30 cellular contexts compared by ENCODE assay signal in the genomic region with DNA sequence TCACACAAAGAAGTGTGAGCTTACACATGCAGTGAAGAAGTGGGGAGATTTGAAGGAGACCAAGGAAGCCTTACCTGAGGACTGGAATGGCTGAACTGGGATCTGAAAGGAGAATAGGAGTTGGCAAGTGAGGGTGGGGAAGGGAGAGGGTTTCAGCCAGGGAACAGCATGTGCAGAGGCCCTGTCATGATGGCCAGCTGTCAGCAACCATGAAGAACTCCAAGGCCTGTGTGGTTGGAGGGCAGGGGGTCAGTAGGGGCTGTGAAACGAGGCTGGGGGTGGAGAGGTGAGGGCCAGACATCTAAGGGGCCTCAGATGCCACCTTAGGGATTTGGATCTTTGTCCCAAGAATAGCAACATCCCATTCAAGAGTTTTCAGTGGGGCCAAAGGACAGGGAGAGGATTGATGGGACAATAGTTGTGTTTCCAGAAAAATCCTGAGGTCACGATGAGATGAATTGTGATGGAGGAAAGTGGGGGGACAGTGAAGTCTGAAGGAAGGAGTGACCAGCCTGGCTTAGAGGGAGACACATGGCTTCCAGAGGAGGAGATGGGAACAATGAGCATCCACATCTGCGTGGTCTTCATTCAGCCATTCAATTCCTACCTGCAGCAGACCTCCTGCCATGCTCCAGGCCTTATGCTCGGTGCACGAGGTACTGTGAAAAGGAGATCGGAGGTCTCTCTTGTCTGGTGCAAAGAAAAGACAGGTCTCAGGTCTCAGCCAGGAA.
"Had no signal": no experiment of that assay in that cellular context is flagged by ENCODE, and none has a peak within 500 bp of the region (broad histone marks: within the 10 kb centered on the region; RNA-seq: fewer than 3 reads in every experiment).

No MANE protein-coding gene starts in this region.

- H3K9me3 ChIP-seq: body of pancreas, Peyer's patch, SJSA1, SK-N-SH had no signal

- H3K27ac ChIP-seq: body of pancreas, KMS-11, Peyer's patch, SJSA1 had no signal

- H3K4me3 Mint-ChIP-seq: activated CD4-positive, alpha-beta T cell treated with anti-CD3 and anti-CD28 coated beads, Interleukin-2, amount 10 ng/mL, durations not matched to agents 24 days and 14 days; activated CD8-positive, alpha-beta T cell treated with anti-CD3 and anti-CD28 coated beads for 36 hours; activated naive CD4-positive, alpha-beta T cell treated with anti-CD3 and anti-CD28 coated beads, Interleukin-2, amount 50 U/mL, for 24 hours; activated naive CD8-positive, alpha-beta T cell treated with anti-CD3 and anti-CD28 coated beads, Interleukin-2, amount 10 ng/mL, durations not matched to agents 7 days and 5 days; T-helper 1 cell treated with Interleukin-12 subunit alpha and Interleukin-12 subunit beta and Interleukin-4 antibody, amounts not matched to agents 30 μg/mL and 1 μg/mL, for 36 hours; T-helper 2 cell treated with Interferon-gamma antibody and Interleukin-4, amounts not matched to agents 5 μg/mL and 100 μg/mL, for 36 hours had no signal

- H3K36me3 ChIP-seq: Peyer's patch, SJSA1 had no signal

- H3K9me3 Mint-ChIP-seq: activated CD4-positive, alpha-beta T cell treated with anti-CD3 and anti-CD28 coated beads, Interleukin-2, amount 10 ng/mL, durations not matched to agents 24 days and 14 days; activated CD8-positive, alpha-beta T cell treated with anti-CD3 and anti-CD28 coated beads for 36 hours; activated naive CD4-positive, alpha-beta T cell treated with anti-CD3 and anti-CD28 coated beads, Interleukin-2, amount 50 U/mL, for 24 hours; activated naive CD8-positive, alpha-beta T cell treated with anti-CD3 and anti-CD28 coated beads, Interleukin-2, amount 10 ng/mL, durations not matched to agents 7 days and 5 days; activated T-helper 2 cell treated with anti-CD3 and anti-CD28 coated beads, Interferon-gamma antibody, Interleukin-2, Interleukin-4, amounts not matched to agents 10 μg/mL and 5 μg/mL and 100 μg/mL, durations not matched to agents 14 hours and 24 hours and 36 hours; T-helper 1 cell treated with Interleukin-12 subunit alpha and Interleukin-12 subunit beta and Interleukin-4 antibody, amounts not matched to agents 30 μg/mL and 1 μg/mL, for 36 hours; T-helper 2 cell treated with Interferon-gamma antibody and Interleukin-4, amounts not matched to agents 5 μg/mL and 100 μg/mL, for 36 hours had no signal

- H3K36me3 Mint-ChIP-seq: activated naive CD4-positive, alpha-beta T cell treated with anti-CD3 and anti-CD28 coated beads, Interleukin-2, amount 50 U/mL, for 24 hours; activated naive CD8-positive, alpha-beta T cell treated with anti-CD3 and anti-CD28 coated beads, Interleukin-2, amount 10 ng/mL, durations not matched to agents 7 days and 5 days had no signal

- H3K4me3 ChIP-seq: body of pancreas, Peyer's patch, SJSA1 had no signal

- H3K27ac Mint-ChIP-seq: activated CD4-positive, alpha-beta T cell treated with anti-CD3 and anti-CD28 coated beads, Interleukin-2, amount 10 ng/mL, durations not matched to agents 24 days and 14 days; activated CD8-positive, alpha-beta T cell treated with anti-CD3 and anti-CD28 coated beads for 36 hours; activated naive CD4-positive, alpha-beta T cell treated with anti-CD3 and anti-CD28 coated beads, Interleukin-2, amount 50 U/mL, for 24 hours; activated naive CD8-positive, alpha-beta T cell treated with anti-CD3 and anti-CD28 coated beads, Interleukin-2, amount 10 ng/mL, durations not matched to agents 7 days and 5 days; activated T-helper 2 cell treated with anti-CD3 and anti-CD28 coated beads, Interferon-gamma antibody, Interleukin-2, Interleukin-4, amounts not matched to agents 10 μg/mL and 5 μg/mL and 100 μg/mL, durations not matched to agents 14 hours and 24 hours and 36 hours; T-helper 1 cell treated with Interleukin-12 subunit alpha and Interleukin-12 subunit beta and Interleukin-4 antibody, amounts not matched to agents 30 μg/mL and 1 μg/mL, for 36 hours; T-helper 2 cell treated with Interferon-gamma antibody and Interleukin-4, amounts not matched to agents 5 μg/mL and 100 μg/mL, for 36 hours had no signal

- ATAC-seq: activated CD8-positive, alpha-beta T cell treated with anti-CD3 and anti-CD28 coated beads for 36 hours; body of pancreas; PC-3 had no signal

- H3K4me1 Mint-ChIP-seq: activated CD4-positive, alpha-beta T cell treated with anti-CD3 and anti-CD28 coated beads, Interleukin-2, amount 10 ng/mL, durations not matched to agents 24 days and 14 days; activated naive CD4-positive, alpha-beta T cell treated with anti-CD3 and anti-CD28 coated beads, Interleukin-2, amount 50 U/mL, for 24 hours; activated naive CD8-positive, alpha-beta T cell treated with anti-CD3 and anti-CD28 coated beads, Interleukin-2, amount 10 ng/mL, durations not matched to agents 7 days and 5 days had no signal

- H3K27me3 ChIP-seq: body of pancreas, Peyer's patch, SJSA1 had no signal

- DNase-seq: activated CD4-positive, alpha-beta T cell treated with anti-CD3 and anti-CD28 coated beads, Interleukin-2, amount 10 ng/mL, durations not matched to agents 24 days and 14 days; activated CD4-positive, alpha-beta T cell treated with anti-CD3 and anti-CD28 coated beads, Interleukin-2, amount 50 U/mL, for 4 hours; activated CD8-positive, alpha-beta T cell treated with anti-CD3 and anti-CD28 coated beads for 36 hours; activated gamma-delta T cell; activated naive CD4-positive, alpha-beta T cell treated with Interleukin-2 at 50 U/mL for 16 hours; activated naive CD8-positive, alpha-beta T cell treated with anti-CD3 and anti-CD28 coated beads, Interleukin-2, amount 10 ng/mL, durations not matched to agents 7 days and 5 days; activated T-cell treated with anti-CD3 and anti-CD28 coated beads, Interleukin-2, amount 50 U/mL, for 1 hour; amygdala; body of pancreas; MM.1S; MV-4-11; NCI-H1092; NCI-H1436 treated with DMSO at 0.1 percent for 48 hours; NCI-H1694 treated with DMSO at 0.1 percent for 48 hours; NCI-H2029; NCI-H345; NCI-H524 treated with DMSO at 0.1 percent for 48 hours; NCI-H748 treated with DMSO at 0.1 percent for 48 hours; NK-92 treated with Interleukin-12 subunit alpha and Interleukin-12 subunit beta, amount 100 ng/mL, for 24 hours; PC-3; Peyer's patch; RPMI8226; SHP77 treated with DMSO at 0.1 percent for 48 hours; SK-N-SH had no signal

- H3K4me1 ChIP-seq: body of pancreas, Peyer's patch, SJSA1 had no signal

- H3K27me3 Mint-ChIP-seq: activated CD8-positive, alpha-beta T cell treated with anti-CD3 and anti-CD28 coated beads for 36 hours had no signal
